ENCODE assay signal across 9 cellular contexts in genomic region chr1:155504207-155504606, GRCh38. TPM values are rescaled to one million over a fixed set of nuclear protein-coding genes. Genes with fewer than 3 reads are reported as not detected.
DNase-seq lines count a peak whose midpoint lies in the region; ATAC-seq and TF ChIP-seq lines count a peak whose summit lies in the region.
"Had no signal": no experiment of that assay in that cellular context is flagged by ENCODE, and none has a peak within 500 bp of the region (broad histone marks: within the 10 kb centered on the region; RNA-seq: fewer than 3 reads in every experiment).

No MANE protein-coding gene starts in this region.

- H3K4me1 ChIP-seq in right cardiac atrium (ENCODE audit: control insufficient read depth, insufficient read depth, low read length): peaks cover 5% of the 10 kb centered on the region
- peaks cover 5% of the 10 kb centered on the region for H3K4me1 ChIP-seq in testis

- no peaks in the 10 kb centered on the region for H3K27me3 Mint-ChIP-seq in CD14-positive monocyte (ENCODE audit: low read depth in 3 of 3)
- no peaks in the 10 kb centered on the region for H3K27me3 Mint-ChIP-seq in activated CD4-positive, alpha-beta memory T cell treated with anti-CD3 and anti-CD28 coated beads, Interleukin-2, amount 10 ng/mL, durations not matched to agents 7 days and 5 days
- H3K27me3 Mint-ChIP-seq: central memory CD8-positive, alpha-beta T cell had no signal

- peak overlapping the region in 5 of 7 donors; percentile 38 to 64 (median 55) for H3K27ac Mint-ChIP-seq in CD14-positive monocyte
- H3K27ac Mint-ChIP-seq in activated CD4-positive, alpha-beta memory T cell treated with anti-CD3 and anti-CD28 coated beads, Interleukin-2, amount 10 ng/mL, durations not matched to agents 7 days and 5 days: no peak overlapping the region

- no peak overlapping the region for H3K4me3 Mint-ChIP-seq in CD14-positive monocyte
- no peak overlapping the region for H3K4me3 Mint-ChIP-seq in activated CD4-positive, alpha-beta memory T cell treated with anti-CD3 and anti-CD28 coated beads, Interleukin-2, amount 10 ng/mL, durations not matched to agents 7 days and 5 days
- H3K4me3 Mint-ChIP-seq: central memory CD8-positive, alpha-beta T cell had no signal

- no peaks in the 10 kb centered on the region for H3K9me3 ChIP-seq in right cardiac atrium (ENCODE audit: control insufficient read depth, low read length)
- H3K9me3 ChIP-seq in testis: no peaks in the 10 kb centered on the region

- H3K27ac ChIP-seq in right cardiac atrium (ENCODE audit: low read length) (no peak overlapping the region), testis (no peak overlapping the region)

- H3K36me3 ChIP-seq in testis (ENCODE audit: low read depth, missing control alignments): no peaks in the 10 kb centered on the region

- ATAC-seq in right cardiac atrium: peak; percentile 31 to 54
- no peak for ATAC-seq in GM21737 (IDR thresholded peaks at IDR 0.05; ENCODE audit: unreplicated experiment)
- ATAC-seq in HG02571 (IDR thresholded peaks at IDR 0.05; ENCODE audit: unreplicated experiment): no peak

- POLR2A ChIA-PET in HEK293T (lab: Yijun Ruan, JAX): interaction anchor here (1.0 kb wide), 1 partner anchor 181 kb away, joined by 3 read pairs; no protein-coding TSS in a partner anchor
- POLR2A ChIA-PET in activated CD4-positive, alpha-beta memory T cell treated with anti-CD3 and anti-CD28 coated beads, Interleukin-2, amount 10 ng/mL, durations not matched to agents 7 days and 5 days (lab: Charles Lee): interaction anchor here (0.7 to 1.3 kb wide), 3 partner anchors 11 to 59 kb away, joined by 3 read pairs; partner anchors contain the start of gene ASH1L

- CTCF ChIA-PET in HEK293T (lab: Yijun Ruan, JAX): interaction anchor here (0.6 to 1.0 kb wide), 8 partner anchors 9 to 254 kb away, joined by 3 to 8 read pairs (median 4); no protein-coding TSS in a partner anchor
- CTCF ChIA-PET in activated CD4-positive, alpha-beta memory T cell treated with anti-CD3 and anti-CD28 coated beads, Interleukin-2, amount 10 ng/mL, durations not matched to agents 7 days and 5 days (lab: Charles Lee): interaction anchor here (0.8 to 1.4 kb wide), 6 partner anchors 8 to 254 kb away, joined by 3 to 13 read pairs (median 5); no protein-coding TSS in a partner anchor

- 48% methylated on average over 5 of the region's 5 CpGs for WGBS in right cardiac atrium
- 57 to 64% methylated on average over 5 of the region's 5 CpGs for WGBS in testis, 2 donors

- TF ChIP-seq CTCF in CD14-positive monocyte (IDR thresholded peaks at IDR 0.05): peak; percentile 30
- peak in 1 of 3 experiments; percentile 39 for TF ChIP-seq CTCF in testis (IDR thresholded peaks at IDR 0.05)

- H3K27me3 ChIP-seq in right cardiac atrium (ENCODE audit: control insufficient read depth, insufficient read depth) (no peaks in the 10 kb centered on the region), testis (no peaks in the 10 kb centered on the region)

- intact Hi-C loops in CD14-positive monocyte (cut with micrococcal nuclease): no loop called here
- intact Hi-C loops in right cardiac atrium (cut with DNase I): loop anchor here in 1 of 4 donors (10.0 kb wide), 1 partner anchor 179 kb away; the partner anchor contains the start of gene RUSC1
- intact Hi-C loops in testis (cut with DNase I; ENCODE audit: low total_unique reads): no loop called here

- no peak for TF ChIP-seq POLR2A in testis (IDR thresholded peaks at IDR 0.05)

- peaks cover 43% of the 10 kb centered on the region for H3K4me1 Mint-ChIP-seq in CD14-positive monocyte
- peaks cover 29% of the 10 kb centered on the region for H3K4me1 Mint-ChIP-seq in activated CD4-positive, alpha-beta memory T cell treated with anti-CD3 and anti-CD28 coated beads, Interleukin-2, amount 10 ng/mL, durations not matched to agents 7 days and 5 days

- no peaks in the 10 kb centered on the region for H3K9me3 Mint-ChIP-seq in CD14-positive monocyte
- no peaks in the 10 kb centered on the region for H3K9me3 Mint-ChIP-seq in activated CD4-positive, alpha-beta memory T cell treated with anti-CD3 and anti-CD28 coated beads, Interleukin-2, amount 10 ng/mL, durations not matched to agents 7 days and 5 days
- H3K9me3 Mint-ChIP-seq: central memory CD8-positive, alpha-beta T cell had no signal

- peaks cover 0 to 14% of the 10 kb centered on the region in 2 donors for H3K36me3 Mint-ChIP-seq in CD14-positive monocyte
- H3K36me3 Mint-ChIP-seq in activated CD4-positive, alpha-beta memory T cell treated with anti-CD3 and anti-CD28 coated beads, Interleukin-2, amount 10 ng/mL, durations not matched to agents 7 days and 5 days (ENCODE audit: low read depth): no peaks in the 10 kb centered on the region

- no peak for DNase-seq in CD14-positive monocyte (ENCODE audit: low spot score)
- peak; percentile 15 for DNase-seq in HEK293T (ENCODE audit: extremely low spot score)
- peak; percentile 43 for DNase-seq in SW480 (ENCODE audit: low spot score)
- no peak for DNase-seq in right cardiac atrium
- DNase-seq in testis: no peak
- no peak for DNase-seq in activated CD4-positive, alpha-beta memory T cell treated with anti-CD3 and anti-CD28 coated beads, Interleukin-2, amount 10 ng/mL, durations not matched to agents 7 days and 5 days

- no peak overlapping the region for H3K4me3 ChIP-seq in right cardiac atrium (ENCODE audit: low read length)
- H3K4me3 ChIP-seq in testis: no peak overlapping the region

TF ChIP-seq in HEK293T, 16 proteins besides CTCF, POLR2A, EP300 and RAD21:
- no peak for TF ChIP-seq CTBP1 (IDR thresholded peaks at IDR 0.05; ENCODE audit: borderline replicate concordance)
- TF ChIP-seq L3MBTL2 (conservative IDR thresholded peaks at IDR 0.05): no peak
- TF ChIP-seq FOXK2 (IDR thresholded peaks at IDR 0.05): no peak
- no peak for TF ChIP-seq FOXM1 (IDR thresholded peaks at IDR 0.05; ENCODE audit: borderline replicate concordance)
- no peak for TF ChIP-seq TARDBP (IDR thresholded peaks at IDR 0.05)
- TF ChIP-seq SP1 (IDR thresholded peaks at IDR 0.05): no peak
- TF ChIP-seq ZNF384 (IDR thresholded peaks at IDR 0.05): no peak
- TF ChIP-seq ARNT (IDR thresholded peaks at IDR 0.05): no peak
- TF ChIP-seq HDGF (IDR thresholded peaks at IDR 0.05; ENCODE audit: borderline replicate concordance): no peak
- TF ChIP-seq PKNOX1 (IDR thresholded peaks at IDR 0.05): no peak
- TF ChIP-seq LEF1 (IDR thresholded peaks at IDR 0.05; ENCODE audit: borderline replicate concordance): no peak
- TF ChIP-seq SUZ12 (IDR thresholded peaks at IDR 0.05): no peak
- no peak for TF ChIP-seq BHLHE40 (IDR thresholded peaks at IDR 0.05; ENCODE audit: borderline replicate concordance)

RNA-seq across cellular contexts. Expression of gene ASH1L, which starts 58.4 kb away (rescaled TPM):
- polyA plus RNA-seq in CD14-positive monocyte (1 to 10 TPM; 2.7 to 5.6 TPM), right cardiac atrium (11.3 TPM), testis (ENCODE audit: insufficient read depth, low read depth, low replicate concordance) (20.6 TPM)
- total RNA-seq in right cardiac atrium (10 to 100 TPM; 47.8 to 57.7 (median 50.4) TPM), testis (10 to 100 TPM; 87.6 to 93.0 TPM)
- 10 to 100 TPM; 35.9 to 42.0 TPM for total RNA-seq in activated CD4-positive, alpha-beta memory T cell treated with anti-CD3 and anti-CD28 coated beads, Interleukin-2, amount 10 ng/mL, durations not matched to agents 7 days and 5 days

Comparison
In these comparisons a context has a peak if more than half of its experiments do, and no peak if none do; other contexts are left out.
1. DNase-seq: peak in HEK293T (single experiment) and SW480 (single experiment); none in CD14-positive monocyte (single experiment), right cardiac atrium (0 of 3), testis (single experiment) and activated CD4-positive, alpha-beta memory T cell treated with anti-CD3 and anti-CD28 coated beads, Interleukin-2, amount 10 ng/mL, durations not matched to agents 7 days and 5 days (single experiment).
2. ATAC-seq: peak in right cardiac atrium (2 of 2); none in GM21737 (single experiment) and HG02571 (single experiment).